1 cellular context compared by ENCODE assay signal in the genomic region with DNA sequence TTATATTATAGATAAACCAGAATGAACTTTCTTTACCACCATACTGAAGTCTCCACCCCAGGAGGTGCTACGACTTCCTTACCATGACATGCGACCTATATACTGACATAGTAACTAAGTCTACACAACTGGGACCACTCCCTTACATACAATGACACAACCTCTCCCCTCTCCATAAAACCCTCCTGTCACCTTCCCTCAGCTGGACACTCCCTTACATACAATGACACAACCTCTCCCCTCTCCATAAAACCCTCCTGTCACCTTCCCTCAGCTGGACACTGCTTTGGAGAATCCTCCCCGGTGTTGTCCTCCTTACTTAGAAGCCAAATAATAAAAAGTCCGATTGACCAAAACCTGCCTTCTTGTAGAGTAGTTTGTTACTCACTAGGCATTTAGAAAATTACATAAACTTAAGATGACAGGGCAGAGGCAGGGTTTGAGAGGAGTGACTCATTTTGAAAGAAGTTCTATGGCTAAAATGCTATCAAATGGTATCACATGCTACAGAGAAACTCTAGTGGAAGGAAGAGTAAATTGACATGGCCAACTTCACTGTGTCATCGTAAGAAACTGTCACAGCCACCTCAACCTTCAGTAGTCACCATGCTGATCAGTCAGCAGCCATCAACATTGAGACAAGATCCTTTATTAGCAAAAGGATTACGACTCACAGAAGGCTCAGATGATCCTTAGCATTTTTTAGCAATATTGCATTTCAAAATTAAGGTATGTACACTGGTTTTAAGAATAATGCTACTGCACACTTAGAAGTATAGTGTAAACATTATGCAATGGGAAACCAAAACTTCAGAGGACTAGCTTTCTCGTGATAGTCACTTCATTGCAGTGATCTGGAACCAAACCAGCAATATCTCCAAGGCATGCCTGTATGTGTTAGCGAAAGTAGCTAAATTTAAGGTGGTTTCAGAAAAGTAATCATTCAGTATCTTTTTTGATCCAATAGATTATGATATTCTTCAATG.
TF ChIP-seq lines count a peak whose summit lies in the region.

No MANE protein-coding gene starts in this region.

TF ChIP-seq in SK-N-SH, 30 proteins besides CTCF, POLR2A, EP300 and RAD21 (continued from another document):
- TF ChIP-seq, protein P1, sequence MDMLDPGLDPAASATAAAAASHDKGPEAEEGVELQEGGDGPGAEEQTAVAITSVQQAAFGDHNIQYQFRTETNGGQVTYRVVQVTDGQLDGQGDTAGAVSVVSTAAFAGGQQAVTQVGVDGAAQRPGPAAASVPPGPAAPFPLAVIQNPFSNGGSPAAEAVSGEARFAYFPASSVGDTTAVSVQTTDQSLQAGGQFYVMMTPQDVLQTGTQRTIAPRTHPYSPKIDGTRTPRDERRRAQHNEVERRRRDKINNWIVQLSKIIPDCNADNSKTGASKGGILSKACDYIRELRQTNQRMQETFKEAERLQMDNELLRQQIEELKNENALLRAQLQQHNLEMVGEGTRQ (IDR thresholded peaks at IDR 0.05; ENCODE audit: borderline replicate concordance, low read depth, low read length): no peak
- TF ChIP-seq FOXJ3 (CRISPR knock-in tag; IDR thresholded peaks at IDR 0.05) (no peak), TAF1 (IDR thresholded peaks at IDR 0.05; ENCODE audit: borderline replicate concordance, low read depth, low read length) (no peak), CHD2 (IDR thresholded peaks at IDR 0.05; ENCODE audit: low read length, partially characterized antibody) (no peak), NFIC (IDR thresholded peaks at IDR 0.05; ENCODE audit: borderline replicate concordance) (no peak), JUND (IDR thresholded peaks at IDR 0.05) (peak; percentile 54; the same call in 1 of the 2 replicates), RFX5 (IDR thresholded peaks at IDR 0.05; ENCODE audit: low read length) (no peak), TCF12 (IDR thresholded peaks at IDR 0.05) (peak; percentile 9; the same call in 1 of the 2 replicates), FOSL2 (IDR thresholded peaks at IDR 0.05; ENCODE audit: borderline replicate concordance, low read depth) (peak; percentile 74; the same call in 1 of the 2 replicates)
- TF ChIP-seq, protein P2, sequence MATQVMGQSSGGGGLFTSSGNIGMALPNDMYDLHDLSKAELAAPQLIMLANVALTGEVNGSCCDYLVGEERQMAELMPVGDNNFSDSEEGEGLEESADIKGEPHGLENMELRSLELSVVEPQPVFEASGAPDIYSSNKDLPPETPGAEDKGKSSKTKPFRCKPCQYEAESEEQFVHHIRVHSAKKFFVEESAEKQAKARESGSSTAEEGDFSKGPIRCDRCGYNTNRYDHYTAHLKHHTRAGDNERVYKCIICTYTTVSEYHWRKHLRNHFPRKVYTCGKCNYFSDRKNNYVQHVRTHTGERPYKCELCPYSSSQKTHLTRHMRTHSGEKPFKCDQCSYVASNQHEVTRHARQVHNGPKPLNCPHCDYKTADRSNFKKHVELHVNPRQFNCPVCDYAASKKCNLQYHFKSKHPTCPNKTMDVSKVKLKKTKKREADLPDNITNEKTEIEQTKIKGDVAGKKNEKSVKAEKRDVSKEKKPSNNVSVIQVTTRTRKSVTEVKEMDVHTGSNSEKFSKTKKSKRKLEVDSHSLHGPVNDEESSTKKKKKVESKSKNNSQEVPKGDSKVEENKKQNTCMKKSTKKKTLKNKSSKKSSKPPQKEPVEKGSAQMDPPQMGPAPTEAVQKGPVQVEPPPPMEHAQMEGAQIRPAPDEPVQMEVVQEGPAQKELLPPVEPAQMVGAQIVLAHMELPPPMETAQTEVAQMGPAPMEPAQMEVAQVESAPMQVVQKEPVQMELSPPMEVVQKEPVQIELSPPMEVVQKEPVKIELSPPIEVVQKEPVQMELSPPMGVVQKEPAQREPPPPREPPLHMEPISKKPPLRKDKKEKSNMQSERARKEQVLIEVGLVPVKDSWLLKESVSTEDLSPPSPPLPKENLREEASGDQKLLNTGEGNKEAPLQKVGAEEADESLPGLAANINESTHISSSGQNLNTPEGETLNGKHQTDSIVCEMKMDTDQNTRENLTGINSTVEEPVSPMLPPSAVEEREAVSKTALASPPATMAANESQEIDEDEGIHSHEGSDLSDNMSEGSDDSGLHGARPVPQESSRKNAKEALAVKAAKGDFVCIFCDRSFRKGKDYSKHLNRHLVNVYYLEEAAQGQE (IDR thresholded peaks at IDR 0.05; ENCODE audit: low read depth, low read length): no peak
